8 cellular contexts compared by ENCODE assay signal in genomic region chr14:21476925-21477681, GRCh38. TPM values are rescaled to one million over a fixed set of nuclear protein-coding genes. Genes with fewer than 3 reads are reported as not detected.
DNase-seq lines count a peak whose midpoint lies in the region; ATAC-seq and TF ChIP-seq lines count a peak whose summit lies in the region.

Gene RAB2B, minus strand, starts transcription at chr14:21476959. Its CDS starts 87 bp downstream, at chr14:21476872.
Gene TOX4, plus strand, starts transcription at chr14:21477195. Its CDS starts 84 bp downstream, at chr14:21477279.

- peaks cover 8 to 25% (median 15%) of the 10 kb centered on the region in 4 donors for H3K4me1 ChIP-seq in liver (ENCODE audit: control insufficient read depth in 4 of 4, insufficient read depth in 4 of 4, low read length in 3 of 4)

- H3K27ac ChIP-seq in C4-2B = peak within 1 kb of the TSS; percentile 69
- H3K27ac ChIP-seq in liver (ENCODE audit: low read depth in 1 of 2, low read length in 2 of 2) = peak within 1 kb of the TSS; percentile 80 to 91

- under 1% methylated on average over 49 of the region's 49 CpGs for WGBS in liver

- H3K36me3 ChIP-seq in liver (ENCODE audit: control insufficient read depth in 4 of 4, insufficient read depth in 3 of 4, low read depth in 1 of 4, low read length in 3 of 4) = peaks cover 0 to 13% (median 2%) of the 10 kb centered on the region in 4 donors

- peak within 1 kb of the TSS; percentile 62 to 100 (median 90) for H3K4me3 ChIP-seq in liver (ENCODE audit: low read depth in 1 of 3, low read length in 3 of 3)

- peak; percentile 65 to 79 for TF ChIP-seq RAD21 in liver (IDR thresholded peaks at IDR 0.05)

- H3K9me3 ChIP-seq in liver (ENCODE audit: control insufficient read depth in 4 of 4, low read length in 3 of 4) = no peaks in the 10 kb centered on the region

- H3K27me3 ChIP-seq in liver (ENCODE audit: control insufficient read depth in 4 of 4, insufficient read depth in 4 of 4, low read length in 3 of 4) = no peaks in the 10 kb centered on the region

- peak; percentile 99 for DNase-seq in NCI-H69 (lab: John Stamatoyannopoulos, UW)
- DNase-seq in activated CD4-positive, alpha-beta T cell treated with anti-CD3 and anti-CD28 coated beads, Interleukin-2, amount 50 U/mL, for 1 hour = peak; percentile 93
- DNase-seq in dermis microvascular lymphatic vessel endothelial cell (ENCODE audit: low read depth in 2 of 2) = peak; percentile 99
- DNase-seq in stimulated activated CD4-positive, alpha-beta T cell treated with anti-CD3 and anti-CD28 coated beads, Interleukin-4, amount 100 ng/mL, for 4 hours = peak; percentile 83 to 96

- peak within 1 kb of the TSS; percentile 89 to 95 for H3K9ac ChIP-seq in liver (ENCODE audit: low read depth in 1 of 2, low read length in 2 of 2)

- TF ChIP-seq CTCF in C4-2B (conservative IDR thresholded peaks at IDR 0.05) (peak; percentile 94), liver (IDR thresholded peaks at IDR 0.05; ENCODE audit: low read depth, low read length, missing input control) (peak; percentile 100)

- ATAC-seq in GM19324 (IDR thresholded peaks at IDR 0.05; ENCODE audit: low FRiP score, unreplicated experiment) = peak; percentile 99
- ATAC-seq in HG03520 (IDR thresholded peaks at IDR 0.05; ENCODE audit: unreplicated experiment) = peak; percentile 99

TF ChIP-seq in liver, 16 proteins besides CTCF, POLR2A, EP300 and RAD21:
- TF ChIP-seq FOXA2 (IDR thresholded peaks at IDR 0.05) (peak; percentile 54), MAX (IDR thresholded peaks at IDR 0.05) (peak; percentile 65), RXRA (IDR thresholded peaks at IDR 0.05) (peak; percentile 57 to 75), NR2F2 (IDR thresholded peaks at IDR 0.05) (peak; percentile 64), ATF3 (IDR thresholded peaks at IDR 0.05) (no peak), JUND (IDR thresholded peaks at IDR 0.05) (peak in 1 of 2 donors; percentile 33), HNF4A (conservative IDR thresholded peaks at IDR 0.05) (peak; percentile 44 to 62), SP1 (IDR thresholded peaks at IDR 0.05) (peak; percentile 77), YY1 (IDR thresholded peaks at IDR 0.05) (peak; percentile 85), REST (IDR thresholded peaks at IDR 0.05) (peak; percentile 22), ZBTB33 (IDR thresholded peaks at IDR 0.05) (peak; percentile 42), HNF4G (IDR thresholded peaks at IDR 0.05) (peak; percentile 42), EGR1 (IDR thresholded peaks at IDR 0.05; ENCODE audit: low read depth in 2 of 2) (peak; percentile 41 to 62), GABPA (IDR thresholded peaks at IDR 0.05 in 1 of 2, conservative IDR thresholded peaks at IDR 0.05 in 1 of 2) (peak; percentile 77 to 94), TAF1 (conservative IDR thresholded peaks at IDR 0.05) (no peak), FOXA1 (IDR thresholded peaks at IDR 0.05) (peak; percentile 57)

RNA-seq across cellular contexts. Expression of gene RAB2B, which starts in this region (rescaled TPM):
- total RNA-seq in dermis microvascular lymphatic vessel endothelial cell = 22.0 and 29.3 TPM in 2 replicates
- total RNA-seq in liver = 10 to 100 TPM; 14.2 to 60.9 TPM
- 1 to 10 TPM; 4.2 to 6.6 TPM for polyA plus RNA-seq in liver

RNA-seq across cellular contexts. Expression of gene TOX4, which starts in this region (rescaled TPM):
- total RNA-seq in dermis microvascular lymphatic vessel endothelial cell = 16.3 and 21.9 TPM in 2 replicates
- total RNA-seq in liver = 10 to 100 TPM; 18.3 to 22.4 TPM
- 10 to 100 TPM; 16.9 to 29.8 TPM for polyA plus RNA-seq in liver

Comparison
In these comparisons a context has a peak if more than half of its experiments do, and no peak if none do; other contexts are left out.
1. Peak in every context shown above with its lines: DNase-seq, ATAC-seq, H3K4me3 ChIP-seq and H3K27ac ChIP-seq.